Comparison of ENCODE assay signal across 2 cellular contexts in the genomic region with DNA sequence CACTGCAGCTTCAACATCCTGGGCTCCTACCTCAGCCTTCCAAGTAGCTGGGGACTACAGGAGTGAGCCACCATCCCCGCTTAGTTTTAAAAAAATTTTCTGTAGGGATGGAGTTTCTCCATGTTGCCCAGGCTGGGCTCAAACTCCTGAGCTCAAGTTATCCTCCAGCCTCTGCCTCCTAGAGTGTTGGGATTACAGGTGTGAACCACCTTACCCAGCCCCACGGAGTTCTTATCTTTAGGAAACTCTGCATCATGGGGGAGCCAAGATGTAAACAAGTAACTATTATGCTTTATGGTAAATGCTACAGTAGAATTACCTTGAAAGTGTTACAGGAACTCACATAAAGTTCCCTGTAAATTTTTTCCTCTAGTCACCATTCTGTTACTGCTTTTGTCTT.
TF ChIP-seq lines count a peak whose summit lies in the region.

No MANE protein-coding gene starts in this region.

TF ChIP-seq in IMR-90, 13 proteins besides CTCF, POLR2A, EP300 and RAD21 (continued from another document):
- TF ChIP-seq MXI1 (IDR thresholded peaks at IDR 0.05; ENCODE audit: borderline replicate concordance, low read depth, low read length) (no peak), MAZ (IDR thresholded peaks at IDR 0.05; ENCODE audit: borderline replicate concordance, low read depth, low read length) (no peak), NFE2L2 (IDR thresholded peaks at IDR 0.05; ENCODE audit: low read depth, low read length) (no peak), RFX5 (IDR thresholded peaks at IDR 0.05; ENCODE audit: low read depth, low read length) (no peak), FOS (IDR thresholded peaks at IDR 0.05; ENCODE audit: low read depth, low read length) (no peak), RCOR1 (IDR thresholded peaks at IDR 0.05; ENCODE audit: insufficient replicate concordance, low read length) (no peak), CHD1 (IDR thresholded peaks at IDR 0.05; ENCODE audit: low read depth, low read length) (no peak), BHLHE40 (IDR thresholded peaks at IDR 0.05; ENCODE audit: low read depth, low read length) (no peak), SMC3 (IDR thresholded peaks at IDR 0.05; ENCODE audit: low read depth, low read length) (no peak), CEBPB (IDR thresholded peaks at IDR 0.05; ENCODE audit: low read depth, low read length) (no peak)
- TF ChIP-seq, protein P1, sequence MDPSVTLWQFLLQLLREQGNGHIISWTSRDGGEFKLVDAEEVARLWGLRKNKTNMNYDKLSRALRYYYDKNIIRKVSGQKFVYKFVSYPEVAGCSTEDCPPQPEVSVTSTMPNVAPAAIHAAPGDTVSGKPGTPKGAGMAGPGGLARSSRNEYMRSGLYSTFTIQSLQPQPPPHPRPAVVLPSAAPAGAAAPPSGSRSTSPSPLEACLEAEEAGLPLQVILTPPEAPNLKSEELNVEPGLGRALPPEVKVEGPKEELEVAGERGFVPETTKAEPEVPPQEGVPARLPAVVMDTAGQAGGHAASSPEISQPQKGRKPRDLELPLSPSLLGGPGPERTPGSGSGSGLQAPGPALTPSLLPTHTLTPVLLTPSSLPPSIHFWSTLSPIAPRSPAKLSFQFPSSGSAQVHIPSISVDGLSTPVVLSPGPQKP (IDR thresholded peaks at IDR 0.05; ENCODE audit: borderline replicate concordance, low read depth, low read length): no peak
- TF ChIP-seq, protein P2, sequence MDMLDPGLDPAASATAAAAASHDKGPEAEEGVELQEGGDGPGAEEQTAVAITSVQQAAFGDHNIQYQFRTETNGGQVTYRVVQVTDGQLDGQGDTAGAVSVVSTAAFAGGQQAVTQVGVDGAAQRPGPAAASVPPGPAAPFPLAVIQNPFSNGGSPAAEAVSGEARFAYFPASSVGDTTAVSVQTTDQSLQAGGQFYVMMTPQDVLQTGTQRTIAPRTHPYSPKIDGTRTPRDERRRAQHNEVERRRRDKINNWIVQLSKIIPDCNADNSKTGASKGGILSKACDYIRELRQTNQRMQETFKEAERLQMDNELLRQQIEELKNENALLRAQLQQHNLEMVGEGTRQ (IDR thresholded peaks at IDR 0.05; ENCODE audit: low read depth, low read length): no peak

TF ChIP-seq in WTC11, 78 proteins besides CTCF, POLR2A, EP300 and RAD21:
- TF ChIP-seq E2F5 (CRISPR knock-in tag; IDR thresholded peaks at IDR 0.05) (no peak), ZNF263 (CRISPR knock-in tag; IDR thresholded peaks at IDR 0.05; ENCODE audit: low read depth) (no peak), ZNF281 (CRISPR knock-in tag; IDR thresholded peaks at IDR 0.05) (no peak), NFATC4 (CRISPR knock-in tag; IDR thresholded peaks at IDR 0.05) (no peak), ZNF425 (CRISPR knock-in tag; conservative IDR thresholded peaks at IDR 0.05) (no peak), ZNF317 (CRISPR knock-in tag; IDR thresholded peaks at IDR 0.05; ENCODE audit: borderline replicate concordance, low read depth) (no peak), SP1 (CRISPR knock-in tag; conservative IDR thresholded peaks at IDR 0.05) (no peak), ATF3 (CRISPR knock-in tag; conservative IDR thresholded peaks at IDR 0.05) (no peak), GABPB1 (CRISPR knock-in tag; IDR thresholded peaks at IDR 0.05) (no peak), EMX1 (CRISPR knock-in tag; IDR thresholded peaks at IDR 0.05) (no peak), MAX (CRISPR knock-in tag; IDR thresholded peaks at IDR 0.05) (no peak), JUN (CRISPR knock-in tag; IDR thresholded peaks at IDR 0.05) (no peak), ARID4B (CRISPR knock-in tag; IDR thresholded peaks at IDR 0.05; ENCODE audit: borderline replicate concordance) (no peak), TCF7 (CRISPR knock-in tag; IDR thresholded peaks at IDR 0.05; ENCODE audit: low read depth) (no peak), SMAD4 (CRISPR knock-in tag; IDR thresholded peaks at IDR 0.05) (no peak)
- TF ChIP-seq, protein P3, sequence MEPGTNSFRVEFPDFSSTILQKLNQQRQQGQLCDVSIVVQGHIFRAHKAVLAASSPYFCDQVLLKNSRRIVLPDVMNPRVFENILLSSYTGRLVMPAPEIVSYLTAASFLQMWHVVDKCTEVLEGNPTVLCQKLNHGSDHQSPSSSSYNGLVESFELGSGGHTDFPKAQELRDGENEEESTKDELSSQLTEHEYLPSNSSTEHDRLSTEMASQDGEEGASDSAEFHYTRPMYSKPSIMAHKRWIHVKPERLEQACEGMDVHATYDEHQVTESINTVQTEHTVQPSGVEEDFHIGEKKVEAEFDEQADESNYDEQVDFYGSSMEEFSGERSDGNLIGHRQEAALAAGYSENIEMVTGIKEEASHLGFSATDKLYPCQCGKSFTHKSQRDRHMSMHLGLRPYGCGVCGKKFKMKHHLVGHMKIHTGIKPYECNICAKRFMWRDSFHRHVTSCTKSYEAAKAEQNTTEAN (CRISPR knock-in tag; IDR thresholded peaks at IDR 0.05): no peak
